ENCODE assay signal across 17 cellular contexts in the genomic region with DNA sequence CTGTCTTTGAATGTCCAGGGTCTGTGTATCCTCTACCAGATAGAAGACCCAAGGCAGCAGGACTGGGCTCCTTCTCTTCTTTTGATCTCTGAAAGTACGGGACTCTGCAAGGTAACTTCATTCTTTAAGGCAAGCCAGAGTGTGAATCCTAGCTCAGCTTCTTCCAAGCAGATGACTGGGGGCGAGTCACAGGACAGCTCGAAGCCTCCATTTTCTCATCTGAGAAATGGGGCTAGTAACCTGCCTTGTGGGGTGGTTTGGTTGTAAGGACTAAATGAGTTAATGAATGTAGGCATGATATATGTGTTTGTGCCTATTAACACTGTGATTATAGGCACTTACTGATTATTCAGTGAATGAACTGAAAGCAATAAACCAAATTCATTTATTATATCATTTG. TPM values are rescaled to one million over a fixed set of nuclear protein-coding genes. Genes with fewer than 3 reads are reported as not detected.
DNase-seq lines count a peak whose midpoint lies in the region; ATAC-seq and TF ChIP-seq lines count a peak whose summit lies in the region.
"Had no signal": no experiment of that assay in that cellular context is flagged by ENCODE, and none has a peak within 500 bp of the region (broad histone marks: within the 10 kb centered on the region; RNA-seq: fewer than 3 reads in every experiment).

No MANE protein-coding gene starts in this region.

- intact Hi-C loops in activated CD4-positive, alpha-beta memory T cell treated with anti-CD3 and anti-CD28 coated beads for 36 hours (cut with micrococcal nuclease) = loop anchor here (10.0 kb wide), 1 partner anchor 314 kb away; a partner anchor contains a TSS

- H3K9me3 Mint-ChIP-seq in activated CD4-positive, alpha-beta memory T cell treated with anti-CD3 and anti-CD28 coated beads for 36 hours = no peaks in the 10 kb centered on the region
- H3K9me3 Mint-ChIP-seq: endodermal cell, HFFc6 had no signal

- no peaks in the 10 kb centered on the region for H3K4me1 ChIP-seq in foreskin keratinocyte

- H3K27ac ChIP-seq in foreskin keratinocyte = no peak overlapping the region
- H3K27ac ChIP-seq: testis had no signal

- H3K27me3 ChIP-seq in foreskin keratinocyte = no peaks in the 10 kb centered on the region
- H3K27me3 ChIP-seq: BLaER1 treated with 17β-estradiol and CSF1 and Interleukin-3, amounts not matched to agents 10 nM and 100 nM; testis had no signal

- H3K4me1 Mint-ChIP-seq in activated CD4-positive, alpha-beta memory T cell treated with anti-CD3 and anti-CD28 coated beads for 36 hours (ENCODE audit: low read depth) = peaks cover 35% of the 10 kb centered on the region

- no peaks in the 10 kb centered on the region for H3K36me3 Mint-ChIP-seq in activated CD4-positive, alpha-beta memory T cell treated with anti-CD3 and anti-CD28 coated beads for 36 hours

- no peak overlapping the region for H3K4me3 Mint-ChIP-seq in activated CD4-positive, alpha-beta memory T cell treated with anti-CD3 and anti-CD28 coated beads for 36 hours
- H3K4me3 Mint-ChIP-seq: endodermal cell, HFFc6 had no signal

- peak; percentile 9 for DNase-seq in stimulated activated CD4-positive, alpha-beta T cell treated with anti-CD3 and anti-CD28 coated beads, Interleukin-4, amount 100 ng/mL, for 24 hours
- no peak for DNase-seq in stimulated activated CD4-positive, alpha-beta T cell treated with anti-CD3 and anti-CD28 coated beads, Interleukin-4, amount 100 ng/mL, for 4 hours
- peak; percentile 26 for DNase-seq in activated CD4-positive, alpha-beta memory T cell treated with anti-CD3 and anti-CD28 coated beads for 36 hours
- peak; percentile 2 for DNase-seq in mesenteric fat pad (ENCODE audit: low spot score)
- peak; percentile 6 for DNase-seq in ureter (ENCODE audit: low spot score)
- DNase-seq in SKM-1 (lab: John Stamatoyannopoulos, UW; ENCODE audit: unreplicated experiment) = no peak
- DNase-seq in foreskin keratinocyte = no peak
- no peak for DNase-seq in GM03348 (ENCODE audit: low spot score)
- DNase-seq: activated T-cell treated with anti-CD3 and anti-CD28 coated beads for 4 hours, DMS153, endodermal cell, HFFc6, NCI-H1417 treated with DMSO at 0.1 percent for 48 hours, NCI-H526 treated with DMSO at 0.1 percent for 48 hours, posterior cingulate gyrus, testis had no signal

- POLR2A ChIA-PET in activated CD4-positive, alpha-beta memory T cell treated with anti-CD3 and anti-CD28 coated beads for 36 hours (lab: Charles Lee) = interaction anchor here (1.1 kb wide), 1 partner anchor 17 kb away, joined by 5 read pairs; no protein-coding TSS in a partner anchor

- no peaks in the 10 kb centered on the region for H3K27me3 Mint-ChIP-seq in activated CD4-positive, alpha-beta memory T cell treated with anti-CD3 and anti-CD28 coated beads for 36 hours

- TF ChIP-seq CTCF in foreskin keratinocyte (conservative IDR thresholded peaks at IDR 0.05) = no peak

- ATAC-seq in foreskin keratinocyte = no peak

- CTCF ChIA-PET in activated CD4-positive, alpha-beta memory T cell treated with anti-CD3 and anti-CD28 coated beads for 36 hours (lab: Charles Lee) = interaction anchor here (11.0 kb wide), 1 partner anchor 42 kb away, joined by 287 read pairs; no protein-coding TSS in a partner anchor

- no peak overlapping the region for H3K27ac Mint-ChIP-seq in activated CD4-positive, alpha-beta memory T cell treated with anti-CD3 and anti-CD28 coated beads for 36 hours
- H3K27ac Mint-ChIP-seq: endodermal cell, HFFc6 had no signal

RNA-seq across cellular contexts. Expression of a gene that starts 46.7 kb away (rescaled TPM):
- 10 to 100 TPM; 44.2 to 46.4 TPM for total RNA-seq in activated CD4-positive, alpha-beta memory T cell treated with anti-CD3 and anti-CD28 coated beads for 36 hours
- total RNA-seq in mesenteric fat pad (67.2 TPM), ureter (44.7 TPM), foreskin keratinocyte (7.5 TPM in 2 replicates)
- 2.6 and 2.8 TPM in 2 replicates for polyA plus RNA-seq in foreskin keratinocyte

Comparison
In these comparisons a context has a peak if more than half of its experiments do, and no peak if none do; other contexts are left out.
1. DNase-seq: peak in stimulated activated CD4-positive, alpha-beta T cell treated with anti-CD3 and anti-CD28 coated beads, Interleukin-4, amount 100 ng/mL, for 24 hours (single experiment), activated CD4-positive, alpha-beta memory T cell treated with anti-CD3 and anti-CD28 coated beads for 36 hours (single experiment), mesenteric fat pad (single experiment) and ureter (single experiment); none in stimulated activated CD4-positive, alpha-beta T cell treated with anti-CD3 and anti-CD28 coated beads, Interleukin-4, amount 100 ng/mL, for 4 hours (0 of 2), SKM-1 (single experiment), foreskin keratinocyte (0 of 2) and GM03348 (single experiment).